22 cellular contexts compared by ENCODE assay signal in the genomic region with DNA sequence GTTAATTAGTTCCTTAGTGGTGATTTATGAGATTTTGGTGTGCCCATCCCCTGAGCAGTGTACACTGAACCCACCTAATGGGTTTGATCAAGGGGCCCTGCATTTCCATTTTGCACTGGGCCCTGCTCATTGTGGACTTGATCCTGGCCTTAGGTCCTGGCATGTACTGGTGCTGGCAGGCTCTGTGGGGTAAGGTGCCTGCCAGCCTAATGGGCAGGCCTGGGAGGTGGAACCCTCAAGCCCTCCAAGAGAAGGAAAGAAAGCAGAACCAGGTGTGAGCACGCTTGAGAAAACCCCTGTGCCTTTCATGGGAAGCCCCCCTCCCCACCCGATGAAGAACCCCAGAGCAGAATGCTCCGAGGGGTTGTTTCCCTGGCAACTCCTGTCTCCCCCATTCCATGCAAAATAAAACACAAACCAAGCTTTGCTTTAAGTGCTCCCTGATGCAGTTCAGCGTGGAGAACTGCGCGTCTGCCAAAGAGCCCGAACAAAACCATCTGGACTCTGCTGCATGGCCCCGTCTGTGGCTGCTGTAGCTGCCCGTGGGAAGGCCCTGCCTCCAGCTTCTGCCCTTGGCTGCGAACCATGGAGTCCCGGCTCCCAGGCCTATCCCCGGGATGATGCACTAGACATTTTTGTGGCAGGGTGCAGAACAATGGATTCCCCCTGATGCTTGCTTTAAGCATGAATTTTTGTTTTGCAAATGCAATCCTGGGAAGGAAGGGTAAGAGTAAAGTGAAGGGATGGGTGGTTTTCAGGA.
DNase-seq lines count a peak whose midpoint lies in the region; TF ChIP-seq lines count a peak whose summit lies in the region.
"Had no signal": no experiment of that assay in that cellular context is flagged by ENCODE, and none has a peak within 500 bp of the region (broad histone marks: within the 10 kb centered on the region; RNA-seq: fewer than 3 reads in every experiment).

No MANE protein-coding gene starts in this region.

- no peaks in the 10 kb centered on the region for H3K27me3 ChIP-seq in A673 (replicated peaks; ENCODE audit: insufficient read depth, low read depth, low read length, poor library complexity)
- H3K27me3 ChIP-seq: right lobe of liver had no signal

- no peak overlapping the region for H3K4me3 Mint-ChIP-seq in mesothelial cell of epicardium
- peak overlapping the region; percentile 49 for H3K4me3 Mint-ChIP-seq in type B pancreatic cell
- H3K4me3 Mint-ChIP-seq: activated CD4-positive, alpha-beta memory T cell treated with anti-CD3 and anti-CD28 coated beads, Interleukin-2, amount 10 ng/mL, durations not matched to agents 7 days and 5 days; activated naive CD8-positive, alpha-beta T cell treated with anti-CD3 and anti-CD28 coated beads, Interleukin-2, amount 10 ng/mL, durations not matched to agents 7 days and 5 days; CD4-positive, alpha-beta memory T cell had no signal

- peaks cover 64% of the 10 kb centered on the region for H3K4me1 ChIP-seq in A673 (ENCODE audit: insufficient read depth, low read length, poor library complexity, severe bottlenecking)

- H3K36me3 Mint-ChIP-seq in mesothelial cell of epicardium = no peaks in the 10 kb centered on the region
- peaks cover 8% of the 10 kb centered on the region for H3K36me3 Mint-ChIP-seq in type B pancreatic cell
- H3K36me3 Mint-ChIP-seq: activated naive CD8-positive, alpha-beta T cell treated with anti-CD3 and anti-CD28 coated beads, Interleukin-2, amount 10 ng/mL, durations not matched to agents 7 days and 5 days; CD4-positive, alpha-beta memory T cell had no signal

- CTCF ChIA-PET in A673 (lab: Charles Lee) = no interaction called here

- H3K27me3 Mint-ChIP-seq in mesothelial cell of epicardium (ENCODE audit: low read depth) (no peaks in the 10 kb centered on the region), type B pancreatic cell (no peaks in the 10 kb centered on the region)

- no peak overlapping the region for H3K27ac ChIP-seq in A673 (ENCODE audit: low read depth, low read length, poor library complexity, severe bottlenecking)
- H3K27ac ChIP-seq: KMS-11, right lobe of liver, thoracic aorta had no signal

- no TSS peak for BruUV-seq in A673 (replicated peaks; lab: Mats Ljungman, UMichigan)

- H3K27ac Mint-ChIP-seq in mesothelial cell of epicardium (peak overlapping the region; percentile 95), type B pancreatic cell (peak overlapping the region; percentile 92)
- H3K27ac Mint-ChIP-seq: activated CD4-positive, alpha-beta memory T cell treated with anti-CD3 and anti-CD28 coated beads, Interleukin-2, amount 10 ng/mL, durations not matched to agents 7 days and 5 days; CD4-positive, alpha-beta memory T cell had no signal

- TF ChIP-seq CTCF in mesothelial cell of epicardium (IDR thresholded peaks at IDR 0.05; ENCODE audit: unreplicated experiment) (no peak), type B pancreatic cell (conservative IDR thresholded peaks at IDR 0.05) (no peak), A673 (conservative IDR thresholded peaks at IDR 0.05; ENCODE audit: low read depth, low read length) (no peak)

- POLR2A ChIA-PET in A673 (lab: Charles Lee; ENCODE audit: low non-redundant PET) = no interaction called here

- intact Hi-C loops in A673 (cut with micrococcal nuclease; ENCODE audit: unreplicated experiment) = no loop called here

- DNase-seq in DMS79 treated with DMSO at 0.1 percent for 48 hours (lab: John Stamatoyannopoulos, UW) = peak; percentile 25
- DNase-seq in DMS79 (lab: John Stamatoyannopoulos, UW) = no peak
- DNase-seq in cerebellar cortex (ENCODE audit: low spot score) = peak; percentile 58
- DNase-seq in mesothelial cell of epicardium (ENCODE audit: low spot score in 2 of 2, unreplicated experiment in 2 of 2) = no peak
- no peak for DNase-seq in type B pancreatic cell (ENCODE audit: extremely low spot score, unreplicated experiment)
- DNase-seq in HuH-7.5 (ENCODE audit: low spot score) = no peak
- DNase-seq in A673 (ENCODE audit: low spot score) = no peak
- DNase-seq in dedifferentiated amniotic fluid mesenchymal stem cell (ENCODE audit: extremely low spot score) = no peak
- DNase-seq: activated CD4-positive, alpha-beta memory T cell treated with anti-CD3 and anti-CD28 coated beads, Interleukin-2, amount 10 ng/mL, durations not matched to agents 7 days and 5 days; activated naive CD8-positive, alpha-beta T cell treated with anti-CD3 and anti-CD28 coated beads, Interleukin-2, amount 10 ng/mL, durations not matched to agents 7 days and 5 days; activated T-cell treated with anti-CD3 and anti-CD28 coated beads, Interleukin-2, amount 50 U/mL, for 48 hours; CD4-positive, alpha-beta memory T cell; central memory CD4-positive, alpha-beta T cell; GOT3; NCI-H1048; NCI-H2171 treated with DMSO at 0.1 percent for 48 hours; right lobe of liver; RPMI8226; stimulated activated CD4-positive, alpha-beta T cell treated with anti-CD3 and anti-CD28 coated beads, Interleukin-4, amount 100 ng/mL, for 24 hours; stimulated activated CD8-positive, alpha-beta memory T cell treated with anti-CD3 and anti-CD28 coated beads, Interleukin-4, amount 100 ng/mL, for 48 hours had no signal

- H3K9me3 Mint-ChIP-seq in mesothelial cell of epicardium = no peaks in the 10 kb centered on the region
- H3K9me3 Mint-ChIP-seq in type B pancreatic cell = no peaks in the 10 kb centered on the region
- H3K9me3 Mint-ChIP-seq: activated CD4-positive, alpha-beta memory T cell treated with anti-CD3 and anti-CD28 coated beads, Interleukin-2, amount 10 ng/mL, durations not matched to agents 7 days and 5 days; activated naive CD8-positive, alpha-beta T cell treated with anti-CD3 and anti-CD28 coated beads, Interleukin-2, amount 10 ng/mL, durations not matched to agents 7 days and 5 days; CD4-positive, alpha-beta memory T cell had no signal

- no peak overlapping the region for H3K4me3 ChIP-seq in A673 (ENCODE audit: low read depth, low read length, poor library complexity, severe bottlenecking)
- H3K4me3 ChIP-seq: right lobe of liver, thoracic aorta had no signal

- H3K36me3 ChIP-seq in A673 (ENCODE audit: insufficient read depth, low read length, poor library complexity, severe bottlenecking) = no peaks in the 10 kb centered on the region
- H3K36me3 ChIP-seq: right lobe of liver, thoracic aorta had no signal

- H3K9me3 ChIP-seq in A673 (ENCODE audit: low read depth, low read length, poor library complexity, severe bottlenecking) = no peaks in the 10 kb centered on the region
- H3K9me3 ChIP-seq: right lobe of liver, thoracic aorta had no signal

- peaks cover 64% of the 10 kb centered on the region for H3K4me1 Mint-ChIP-seq in mesothelial cell of epicardium
- peaks cover 85% of the 10 kb centered on the region for H3K4me1 Mint-ChIP-seq in type B pancreatic cell (ENCODE audit: unreplicated experiment)

Comparison
In these comparisons a context has a peak if more than half of its experiments do, and no peak if none do; other contexts are left out.
1. DNase-seq: peak in DMS79 treated with DMSO at 0.1 percent for 48 hours (single experiment) and cerebellar cortex (single experiment); none in DMS79 (single experiment), mesothelial cell of epicardium (0 of 2), type B pancreatic cell (single experiment), HuH-7.5 (single experiment), A673 (single experiment) and dedifferentiated amniotic fluid mesenchymal stem cell (single experiment).